ENCODE assay signal across 16 cellular contexts in genomic region chr3:127531821-127532220, GRCh38.
"Had no signal": no experiment of that assay in that cellular context is flagged by ENCODE, and none has a peak within 500 bp of the region (broad histone marks: within the 10 kb centered on the region; RNA-seq: fewer than 3 reads in every experiment).

No MANE protein-coding gene starts in this region.

- H3K4me3 Mint-ChIP-seq: nephron; stimulated activated effector memory CD8-positive, alpha-beta T cell treated with anti-CD3 and anti-CD28 coated beads, Interleukin-12 subunit alpha, Interleukin-12 subunit beta, amount 100 ng/mL, for 72 hours had no signal

- ATAC-seq: left colon; stimulated activated effector memory CD8-positive, alpha-beta T cell treated with anti-CD3 and anti-CD28 coated beads, Interleukin-12 subunit alpha, Interleukin-12 subunit beta, amount 100 ng/mL, for 72 hours had no signal

- H3K36me3 Mint-ChIP-seq: naive B cell; stimulated activated effector memory CD8-positive, alpha-beta T cell treated with anti-CD3 and anti-CD28 coated beads, Interleukin-12 subunit alpha, Interleukin-12 subunit beta, amount 100 ng/mL, for 72 hours had no signal

- H3K4me2 ChIP-seq: hepatocyte had no signal

- H3K27ac Mint-ChIP-seq: nephron; stimulated activated effector memory CD8-positive, alpha-beta T cell treated with anti-CD3 and anti-CD28 coated beads, Interleukin-12 subunit alpha, Interleukin-12 subunit beta, amount 100 ng/mL, for 72 hours had no signal

- H3K4me3 ChIP-seq: coronary artery, hepatocyte, right lobe of liver, stomach, uterus had no signal

- H3K27ac ChIP-seq: coronary artery, hepatocyte, right lobe of liver, stomach, uterus had no signal

- H3K9me3 ChIP-seq: right lobe of liver, uterus had no signal

- H3K36me3 ChIP-seq: right lobe of liver, stomach, uterus had no signal

- H3K9me3 Mint-ChIP-seq: stimulated activated effector memory CD8-positive, alpha-beta T cell treated with anti-CD3 and anti-CD28 coated beads, Interleukin-12 subunit alpha, Interleukin-12 subunit beta, amount 100 ng/mL, for 72 hours had no signal

- H3K4me1 ChIP-seq: right lobe of liver, uterus had no signal

- DNase-seq: effector CD8-positive, alpha-beta T cell; foreskin melanocyte; left colon; mesendoderm; naive B cell; right lobe of liver; stimulated activated CD4-positive, alpha-beta T cell treated with anti-CD3 and anti-CD28 coated beads, Interleukin-4, amount 100 ng/mL, for 1 hour; stimulated activated CD8-positive, alpha-beta memory T cell treated with anti-CD3 and anti-CD28 coated beads, Interleukin-4, amount 100 ng/mL, for 48 hours; stomach; substantia nigra; trophoblast cell; uterus had no signal

- H2AFZ ChIP-seq: hepatocyte had no signal

- H3K27me3 ChIP-seq: hepatocyte, right lobe of liver, uterus had no signal
